19 cellular contexts compared by ENCODE assay signal in the genomic region with DNA sequence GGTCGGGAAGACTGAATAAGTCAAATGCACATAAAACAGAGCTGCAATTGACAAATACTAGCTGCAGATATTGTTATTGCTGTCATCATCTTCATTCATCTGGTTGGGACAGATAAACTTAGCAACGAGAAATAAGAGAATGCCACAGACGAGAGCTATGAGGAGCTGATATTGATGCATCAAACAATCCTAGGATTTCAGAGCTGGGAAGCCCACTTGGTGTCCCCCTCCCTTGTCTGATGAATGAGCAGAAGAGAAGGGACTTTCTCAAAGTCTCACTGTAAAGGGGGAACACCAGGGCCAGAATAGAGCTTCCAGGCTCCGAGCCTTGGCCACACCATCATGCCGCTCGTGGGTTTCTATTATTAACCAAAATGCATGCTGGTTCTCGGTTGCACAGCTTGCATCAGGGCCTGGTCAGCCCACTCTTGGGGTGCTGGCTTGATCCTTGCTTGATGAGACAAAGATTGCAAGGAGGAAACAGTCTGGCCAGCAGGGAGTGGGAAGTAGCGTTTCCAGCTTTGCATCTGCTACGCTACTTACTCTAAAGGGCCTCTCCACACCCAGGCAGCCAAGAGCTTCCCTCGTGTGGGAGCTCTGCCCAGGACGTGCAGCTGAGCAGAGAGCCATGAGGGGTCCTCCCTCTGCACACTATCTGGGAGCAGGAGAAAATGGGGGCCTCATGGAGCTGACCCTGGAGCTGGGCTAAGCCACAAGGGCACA. TPM values are rescaled to one million over a fixed set of nuclear protein-coding genes. Genes with fewer than 3 reads are reported as not detected.
DNase-seq lines count a peak whose midpoint lies in the region; ATAC-seq, FAIRE-seq and TF ChIP-seq lines count a peak whose summit lies in the region.
"Had no signal": no experiment of that assay in that cellular context is flagged by ENCODE, and none has a peak within 500 bp of the region (broad histone marks: within the 10 kb centered on the region; RNA-seq: fewer than 3 reads in every experiment).

No MANE protein-coding gene starts in this region.

- no peak overlapping the region for H3K27ac ChIP-seq in K562 (ENCODE audit: extremely low read depth, low read depth, low read length)
- H3K27ac ChIP-seq: ascending aorta, prostate gland had no signal

- no peak overlapping the region for H2AFZ ChIP-seq in K562 (ENCODE audit: low read depth, low read length)

- POLR2A ChIA-PET in K562 (lab: Yijun Ruan, JAX) = interaction anchor here (0.6 to 1.4 kb wide), 4 partner anchors 8 to 19 kb away, joined by 3 to 5 read pairs (median 4); no protein-coding TSS in a partner anchor

- H3K9me1 ChIP-seq in K562 (ENCODE audit: control insufficient read depth, insufficient read depth, low read length) = no peaks in the 10 kb centered on the region

- intact Hi-C loops in K562 (cut with micrococcal nuclease) = no loop called here
- intact Hi-C loops in sciatic nerve (cut with DNase I) = no loop called here

- peaks cover 5% of the 10 kb centered on the region; the same call in 1 of the 2 replicates for H4K20me1 ChIP-seq in K562 (replicated peaks; ENCODE audit: control insufficient read depth, insufficient read depth, low read length)

- BruUV-seq in K562 (replicated peaks; lab: Mats Ljungman, UMichigan) = no TSS peak

- in situ Hi-C loops in K562 (cut with MboI) = no loop called here

- H3K79me2 ChIP-seq in K562 (ENCODE audit: control insufficient read depth, insufficient read depth, low read length) = no peaks in the 10 kb centered on the region

- peak; percentile 33; the same call in 1 of the 3 replicates for ATAC-seq in K562
- peak; percentile 80 for ATAC-seq in sciatic nerve
- no peak for ATAC-seq in GM18858 (IDR thresholded peaks at IDR 0.05; ENCODE audit: unreplicated experiment)
- ATAC-seq: activated T-helper 17 cell treated with anti-CD3 and anti-CD28 coated beads, Interleukin-2, amount 50 U/mL, for 72 hours; left lobe of liver had no signal

- no peak for TF ChIP-seq RAD21 in K562 (CRISPR knock-in tag; conservative IDR thresholded peaks at IDR 0.05 in 1 of 2, IDR thresholded peaks at IDR 0.05 in 1 of 2)

- TF ChIP-seq CTCF in K562 (IDR thresholded peaks at IDR 0.05 in 2 of 3, conservative IDR thresholded peaks at IDR 0.05 in 1 of 3; ENCODE audit: insufficient read depth in 2 of 3, low read depth in 1 of 3, low read length in 3 of 3) = no peak

- FAIRE-seq in K562 (lab: Jason Lieb, UNC) = no peak
- no peak for FAIRE-seq in GM12891 (lab: Jason Lieb, UNC)

- DNase-seq in DMS79 treated with DMSO at 0.1 percent for 48 hours (lab: John Stamatoyannopoulos, UW) = peak; percentile 73
- DNase-seq in K562 (ENCODE audit: extremely low read depth in 1 of 4, low spot score in 3 of 4) = no peak
- peak; percentile 66 for DNase-seq in islet precursor cell
- no peak for DNase-seq in sciatic nerve (ENCODE audit: low spot score)
- no peak for DNase-seq in GM12891 (ENCODE audit: insufficient read length, low spot score)
- DNase-seq in central memory CD4-positive, alpha-beta T cell = no peak
- DNase-seq in stimulated activated naive CD4-positive, alpha-beta T cell (lab: John Stamatoyannopoulos, UW) = no peak
- DNase-seq: activated CD4-positive, alpha-beta T cell treated with anti-CD3 and anti-CD28 coated beads, Interleukin-2, amount 50 U/mL, for 1 hour; CD8-positive, alpha-beta memory T cell; GF-D8; glutamatergic neuron; NCI-H1092 treated with DMSO at 0.1 percent for 48 hours; Peyer's patch had no signal

- TF ChIP-seq EP300 in K562 (IDR thresholded peaks at IDR 0.05; ENCODE audit: low read length) = no peak

- H3K9me3 ChIP-seq in K562 (replicated peaks; ENCODE audit: control insufficient read depth, insufficient read depth, low read depth, low read length) = no peaks in the 10 kb centered on the region
- H3K9me3 ChIP-seq: ascending aorta, Peyer's patch, prostate gland had no signal

- H3K4me2 ChIP-seq in K562 (ENCODE audit: insufficient read depth, low read length) = no peak overlapping the region

- CTCF ChIA-PET in K562 (lab: Yijun Ruan, JAX; ENCODE audit: low intra/inter-chr PET ratio) = no interaction called here

- H3K36me3 ChIP-seq in K562 (ENCODE audit: control insufficient read depth, insufficient read depth, low read length) = no peaks in the 10 kb centered on the region
- H3K36me3 ChIP-seq: ascending aorta, Peyer's patch, prostate gland had no signal

- no peak overlapping the region for H3K4me3 ChIP-seq in K562
- H3K4me3 ChIP-seq: ascending aorta, Peyer's patch, prostate gland had no signal

- H3K9ac ChIP-seq in K562 (ENCODE audit: insufficient read depth in 1 of 2, low read depth in 2 of 2, low read length in 2 of 2) = no peak overlapping the region

- H3K4me1 ChIP-seq in K562 (replicated peaks in 1 of 2; ENCODE audit: control insufficient read depth in 2 of 2, insufficient read depth in 2 of 2, low read length in 2 of 2) = no peaks in the 10 kb centered on the region; a peak in 1 of 5 replicates
- H3K4me1 ChIP-seq: ascending aorta, Peyer's patch, prostate gland had no signal

- peaks cover 19 to 39% of the 10 kb centered on the region in 2 experiments for H3K27me3 ChIP-seq in K562 (ENCODE audit: control insufficient read depth in 2 of 2, insufficient read depth in 2 of 2, low read length in 2 of 2)
- H3K27me3 ChIP-seq: ascending aorta, Peyer's patch had no signal

- TF ChIP-seq POLR2A in K562 (conservative IDR thresholded peaks at IDR 0.05) (no peak), GM12891 (IDR thresholded peaks at IDR 0.05; ENCODE audit: low read depth, low read length) (no peak)

- WGBS in K562 (ENCODE audit: insufficient coverage, low coverage, missing lambda C conversion rate) = 3% methylated on average over 11 of the region's 11 CpGs

TF ChIP-seq in K562, 482 proteins besides CTCF, POLR2A, EP300 and RAD21 (continues in another document):
- TF ChIP-seq, protein P1, sequence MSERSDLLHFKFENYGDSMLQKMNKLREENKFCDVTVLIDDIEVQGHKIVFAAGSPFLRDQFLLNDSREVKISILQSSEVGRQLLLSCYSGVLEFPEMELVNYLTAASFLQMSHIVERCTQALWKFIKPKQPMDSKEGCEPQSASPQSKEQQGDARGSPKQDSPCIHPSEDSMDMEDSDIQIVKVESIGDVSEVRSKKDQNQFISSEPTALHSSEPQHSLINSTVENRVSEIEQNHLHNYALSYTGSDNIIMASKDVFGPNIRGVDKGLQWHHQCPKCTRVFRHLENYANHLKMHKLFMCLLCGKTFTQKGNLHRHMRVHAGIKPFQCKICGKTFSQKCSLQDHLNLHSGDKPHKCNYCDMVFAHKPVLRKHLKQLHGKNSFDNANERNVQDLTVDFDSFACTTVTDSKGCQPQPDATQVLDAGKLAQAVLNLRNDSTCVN (CRISPR knock-in tag; IDR thresholded peaks at IDR 0.05) = no peak

TF ChIP-seq in GM12891, 5 proteins besides CTCF, POLR2A, EP300 and RAD21:
- TF ChIP-seq POU2F2 (IDR thresholded peaks at IDR 0.05; ENCODE audit: low read depth, low read length) (no peak), SPI1 (IDR thresholded peaks at IDR 0.05; ENCODE audit: low read depth, low read length) (no peak), PAX5 (IDR thresholded peaks at IDR 0.05; ENCODE audit: insufficient read depth, low read length, severe bottlenecking) (no peak), TAF1 (IDR thresholded peaks at IDR 0.05; ENCODE audit: low read depth, low read length) (no peak), POLR2AphosphoS5 (IDR thresholded peaks at IDR 0.05; ENCODE audit: low read depth, low read length) (no peak)

RNA-seq across cellular contexts. Expression of a gene that starts 28.4 kb away (rescaled TPM):
- 5.2 and 10.4 TPM in 2 replicates for total RNA-seq in K562 (2011; cell fraction: chromatin; rRNA removed; ENCODE audit: low replicate concordance)
- 3.8 and 5.5 TPM in 2 replicates for total RNA-seq in K562 (2011; cell fraction: nucleolus; rRNA removed)
- 4.5 and 8.7 TPM in 2 replicates for total RNA-seq in K562 (2011; cell fraction: nucleoplasm; rRNA removed)
- total RNA-seq in K562 (2014; rRNA removed) (0.73 and 0.98 TPM in 2 replicates), K562 (2014; rRNA removed; fragmentation: Illumina TruSeq; extraction: Trizol) (2.1 and 2.9 TPM in 2 replicates), K562 (2015; rRNA removed; fragmentation: Illumina TruSeq; extraction: Trizol) (0.76 and 1.4 TPM in 2 replicates), K562 (2021) (3.3 TPM in 2 replicates), sciatic nerve (138 TPM)
- polyA plus RNA-seq in K562 (2011; rRNA removed) (5.6 and 6.2 TPM in 2 replicates), K562 (2014; fragmentation: Illumina TruSeq; extraction: Trizol) (3.1 and 3.8 TPM in 2 replicates), K562 (2014; fragmentation: Nextera tagmentation; extraction: Ambion mirVana) (1 to 10 TPM; 3.1 TPM), K562 (2014; rRNA removed) (0.78 and 0.89 TPM in 2 replicates)
- polyA plus RNA-seq in K562 (2011; cell fraction: cytosol; rRNA removed) = 6.1 and 8.6 TPM in 2 replicates
- polyA plus RNA-seq in K562 (2011; cell fraction: nucleus; rRNA removed) = 2.2 and 3.7 TPM in 2 replicates
- 4.0 and 5.3 TPM in 2 replicates for polyA plus RNA-seq in K562 (2012)
- polyA minus RNA-seq in K562 (2011; rRNA and poly(A)+ RNA removed) = 6.8 and 11.1 TPM in 2 replicates
- 3.0 and 3.7 TPM in 2 replicates for polyA minus RNA-seq in K562 (2011; cell fraction: cytosol; rRNA and poly(A)+ RNA removed)
- 1.1 and 1.3 TPM in 2 replicates for polyA minus RNA-seq in K562 (2011; cell fraction: nucleus; rRNA and poly(A)+ RNA removed)
- polyA plus RNA-seq in GM12891 (2012; ENCODE audit: low read depth, missing spikeins) = 0.26 TPM
- total RNA-seq: CD8-positive, alpha-beta memory T cell; T-helper 2 cell treated with Interferon-gamma antibody and Interleukin-4, amounts not matched to agents 100 ng/mL and 5 ng/mL, for 36 hours had no signal
- polyA plus RNA-seq: CD8-positive, alpha-beta memory T cell had no signal

Comparison
In these comparisons a context has a peak if more than half of its experiments do, and no peak if none do; other contexts are left out.
1. DNase-seq: peak in DMS79 treated with DMSO at 0.1 percent for 48 hours (single experiment) and islet precursor cell (single experiment); none in K562 (0 of 4), sciatic nerve (single experiment), GM12891 (single experiment), central memory CD4-positive, alpha-beta T cell (single experiment) and stimulated activated naive CD4-positive, alpha-beta T cell (0 of 6).
2. RNA of a gene that starts 28.4 kb away (total RNA-seq): 138 TPM in sciatic nerve (single experiment); 0.73 to 10.4 TPM in K562; every median in the first group is over 10 times any median in the second.